7 cellular contexts compared by ENCODE assay signal in the genomic region with DNA sequence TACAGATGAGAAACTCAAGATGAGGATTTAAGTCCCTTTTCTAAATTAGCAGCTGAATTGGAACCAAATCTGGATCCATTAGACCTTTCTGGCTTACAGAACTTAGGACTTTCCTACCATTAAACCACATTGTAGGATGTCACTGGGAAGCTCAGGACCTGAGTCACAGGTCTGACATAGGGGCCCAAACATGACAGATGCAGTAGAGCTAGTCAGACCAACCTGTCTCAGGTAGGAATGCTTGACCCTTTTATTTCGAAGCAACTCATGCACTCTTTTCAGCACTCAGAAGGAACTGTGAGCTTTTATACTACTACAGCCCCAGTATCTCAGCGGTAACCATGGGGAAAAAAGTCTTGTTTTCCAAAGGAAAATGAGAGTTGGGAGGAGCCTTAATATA. TPM values are rescaled to one million over a fixed set of nuclear protein-coding genes. Genes with fewer than 3 reads are reported as not detected.
DNase-seq lines count a peak whose midpoint lies in the region; ATAC-seq and FAIRE-seq lines count a peak whose summit lies in the region.
"Had no signal": no experiment of that assay in that cellular context is flagged by ENCODE, and none has a peak within 500 bp of the region (broad histone marks: within the 10 kb centered on the region; RNA-seq: fewer than 3 reads in every experiment).

No MANE protein-coding gene starts in this region.

- H3K9me3 Mint-ChIP-seq in dendritic cell treated with granulocyte-macrophage colony-stimulating factor and Interleukin-4, amounts not matched to agents 40 ng/mL and 50 ng/mL, for 4 days: no peaks in the 10 kb centered on the region

- H3K27me3 ChIP-seq in NT2/D1 (ENCODE audit: insufficient read depth, insufficient read length) (no peaks in the 10 kb centered on the region), small intestine (ENCODE audit: control insufficient read depth in 2 of 2, insufficient read depth in 2 of 2, low read length in 2 of 2) (no peaks in the 10 kb centered on the region)

- H3K4me1 ChIP-seq in NT2/D1 (ENCODE audit: insufficient read depth, insufficient read length) (peaks cover 12% of the 10 kb centered on the region), small intestine (ENCODE audit: control insufficient read depth in 2 of 2, insufficient read depth in 1 of 2, low read depth in 1 of 2, low read length in 1 of 2) (peaks cover 7 to 10% of the 10 kb centered on the region in 2 donors)

- peaks cover 84% of the 10 kb centered on the region for H3K4me1 Mint-ChIP-seq in dendritic cell treated with granulocyte-macrophage colony-stimulating factor and Interleukin-4, amounts not matched to agents 40 ng/mL and 50 ng/mL, for 4 days (ENCODE audit: low read depth)

- peak overlapping the region; percentile 46 to 82 for H3K27ac ChIP-seq in small intestine (ENCODE audit: low read depth in 1 of 2, low read length in 1 of 2)

- no peaks in the 10 kb centered on the region for H3K27me3 Mint-ChIP-seq in dendritic cell treated with granulocyte-macrophage colony-stimulating factor and Interleukin-4, amounts not matched to agents 40 ng/mL and 50 ng/mL, for 4 days

- no peak for FAIRE-seq in small intestine (lab: Jason Lieb, UNC)

- intact Hi-C loops in dendritic cell treated with granulocyte-macrophage colony-stimulating factor and Interleukin-4, amounts not matched to agents 40 ng/mL and 50 ng/mL, for 4 days (cut with micrococcal nuclease): loop anchor here (5.0 kb wide), 1 partner anchor 169 kb away; a partner anchor contains a TSS

- H3K4me3 ChIP-seq in NT2/D1 (ENCODE audit: insufficient read length, low read depth) (no peak overlapping the region), small intestine (ENCODE audit: low read depth in 1 of 2, low read length in 2 of 2) (no peak overlapping the region)

- no peaks in the 10 kb centered on the region for H3K9me3 ChIP-seq in NT2/D1 (ENCODE audit: insufficient read depth, low read length)
- H3K9me3 ChIP-seq in small intestine (ENCODE audit: control insufficient read depth, low read depth): no peaks in the 10 kb centered on the region

- WGBS in small intestine, 3 donors: 71 to 89% (median 84%) methylated on average over 2 of the region's 2 CpGs

- H3K27ac Mint-ChIP-seq in dendritic cell treated with granulocyte-macrophage colony-stimulating factor and Interleukin-4, amounts not matched to agents 40 ng/mL and 50 ng/mL, for 4 days: peak overlapping the region; percentile 86

- no peak for ATAC-seq in HG03135 (IDR thresholded peaks at IDR 0.05; ENCODE audit: unreplicated experiment)
- ATAC-seq in GM21390 (IDR thresholded peaks at IDR 0.05; ENCODE audit: unreplicated experiment): no peak

- peaks cover 68% of the 10 kb centered on the region for H3K36me3 Mint-ChIP-seq in dendritic cell treated with granulocyte-macrophage colony-stimulating factor and Interleukin-4, amounts not matched to agents 40 ng/mL and 50 ng/mL, for 4 days (ENCODE audit: low read depth)

- peak overlapping the region; percentile 4 for H3K4me3 Mint-ChIP-seq in dendritic cell treated with granulocyte-macrophage colony-stimulating factor and Interleukin-4, amounts not matched to agents 40 ng/mL and 50 ng/mL, for 4 days

- peak overlapping the region; percentile 21 for H3K9ac ChIP-seq in NT2/D1 (ENCODE audit: insufficient read length, low read depth)

- peaks cover 53% of the 10 kb centered on the region for H3K36me3 ChIP-seq in NT2/D1 (ENCODE audit: insufficient read depth, insufficient read length, low read length)
- peaks cover 0 to 4% of the 10 kb centered on the region in 2 donors for H3K36me3 ChIP-seq in small intestine (ENCODE audit: control insufficient read depth in 2 of 2, insufficient read depth in 2 of 2, low read length in 2 of 2)

- DNase-seq in NT2/D1 (ENCODE audit: low read depth, low spot score): no peak
- DNase-seq in small intestine: no peak
- DNase-seq in stimulated activated CD4-positive, alpha-beta T cell treated with anti-CD3 and anti-CD28 coated beads, Interleukin-15, amount 100 ng/mL, for 24 hours: no peak
- DNase-seq: NCI-H446 had no signal

RNA-seq across cellular contexts. Expression of a gene that starts 2.5 kb away (rescaled TPM):
- 10 to 100 TPM; 48.1 to 80.1 (median 67.0) TPM for polyA plus RNA-seq in small intestine

RNA-seq across cellular contexts. Expression of a gene that starts 2.6 kb away (rescaled TPM):
- polyA plus RNA-seq in small intestine: 100 to 1,000 TPM; 278 to 457 (median 356) TPM

RNA-seq across cellular contexts. Expression of a gene that starts 10.7 kb away (rescaled TPM):
- polyA plus RNA-seq in small intestine: 10 to 100 TPM; 11.9 to 22.9 (median 13.5) TPM

RNA-seq across cellular contexts. Expression of a gene that starts 50.5 kb away (rescaled TPM):
- 100 to 1,000 TPM in 1 of 3 donors, 10 to 100 TPM in 2; 73.6 to 304 (median 91.9) TPM for polyA plus RNA-seq in small intestine

RNA-seq across cellular contexts. Expression of a gene that starts 56.8 kb away (rescaled TPM):
- polyA plus RNA-seq in small intestine: 10 to 100 TPM; 12.8 to 22.7 (median 18.6) TPM
